In the genomic region with DNA sequence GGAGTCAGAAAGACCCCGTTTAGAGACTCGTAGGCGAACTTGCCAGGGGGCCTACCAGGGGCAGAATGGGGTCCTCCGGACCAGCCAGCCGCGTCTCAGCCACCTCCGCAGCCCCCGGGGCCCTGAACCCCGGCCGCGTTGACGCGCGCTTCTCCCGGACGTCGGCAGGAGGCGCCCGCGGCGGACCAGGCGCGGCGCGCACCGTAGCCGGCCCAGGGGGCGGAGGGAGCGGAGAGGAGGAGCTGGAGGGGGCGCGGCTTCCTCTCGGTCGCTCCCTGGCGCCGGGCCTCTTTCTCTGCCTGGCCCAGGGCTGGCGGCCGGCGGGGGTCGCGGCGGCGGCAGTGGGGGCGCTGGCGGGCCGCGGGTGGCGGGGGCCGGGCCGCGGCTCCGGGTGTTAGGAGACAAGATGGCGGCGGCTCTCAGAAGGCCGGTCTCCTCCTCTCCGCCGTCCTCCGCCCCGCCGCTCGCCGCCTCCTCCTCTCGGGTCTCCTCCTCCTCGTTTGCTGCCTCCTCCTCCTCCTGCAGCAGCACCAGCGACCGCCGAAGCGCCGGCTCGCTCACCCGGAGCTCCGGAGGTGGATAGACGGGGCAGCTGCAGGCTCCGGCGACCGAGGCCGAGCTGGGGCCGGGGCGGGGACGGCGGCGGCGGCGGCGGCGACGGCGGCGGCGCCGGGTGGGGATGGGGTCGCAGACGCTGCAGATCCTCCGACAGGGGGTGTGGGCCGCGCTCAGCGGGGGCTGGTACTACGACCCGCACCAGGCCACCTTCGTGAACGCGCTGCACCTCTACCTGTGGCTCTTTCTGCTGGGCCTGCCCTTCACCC, we compare ENCODE assay signal across 8 cellular contexts. TPM values are rescaled to one million over a fixed set of nuclear protein-coding genes. Genes with fewer than 3 reads are reported as not detected.
DNase-seq lines count a peak whose midpoint lies in the region; ATAC-seq, FAIRE-seq and TF ChIP-seq lines count a peak whose summit lies in the region.

Gene PCNX1 (plus strand): TSS at position 288 of the 824 bp plus-strand sequence. CDS start 392 bp downstream, at position 680.

- H3K27ac ChIP-seq in AG04450 (ENCODE audit: low read depth, low read length), result peak within 1 kb of the TSS; percentile 77
- peak within 1 kb of the TSS; percentile 91 for H3K27ac ChIP-seq in keratinocyte (ENCODE audit: control insufficient read depth, insufficient read depth, low read length)

- peaks cover 24% of the 10 kb centered on the region for H3K4me1 ChIP-seq in keratinocyte (ENCODE audit: control insufficient read depth, extremely low read depth, insufficient read depth, low read length)

- peak; percentile 49 for ATAC-seq in GM18873 (IDR thresholded peaks at IDR 0.05; ENCODE audit: low FRiP score, unreplicated experiment)
- peak; percentile 69 for ATAC-seq in HG03135 (IDR thresholded peaks at IDR 0.05; ENCODE audit: unreplicated experiment)

- H3K27me3 ChIP-seq in AG04450 (ENCODE audit: control insufficient read depth, insufficient read depth, low read length), result no peaks in the 10 kb centered on the region
- H3K27me3 ChIP-seq in keratinocyte (ENCODE audit: control insufficient read depth, extremely low read depth, insufficient read depth, low read length), result no peaks in the 10 kb centered on the region

- peaks cover 5% of the 10 kb centered on the region for H4K20me1 ChIP-seq in keratinocyte (ENCODE audit: control insufficient read depth, extremely low read depth, insufficient read depth, low read length)

- CTCF ChIA-PET in AG04450 (lab: Charles Lee), result interaction anchor here (0.5 to 4.3 kb wide), 42 partner anchors 8 to 1025 kb away, joined by 3 to 66 read pairs (median 5); no protein-coding TSS in a partner anchor

- peak within 1 kb of the TSS; percentile 96 for H3K4me2 ChIP-seq in keratinocyte (ENCODE audit: control insufficient read depth, extremely low read depth, insufficient read depth, low read depth, low read length)

- H3K9me1 ChIP-seq in keratinocyte (ENCODE audit: control insufficient read depth, extremely low read depth, insufficient read depth, low read length), result no peaks in the 10 kb centered on the region

- dilution Hi-C loops in keratinocyte (cut with MboI; ENCODE audit: extremely low pct_ligation_motif_present, low sequenced_read_pairs), result no loop called here

- H3K9ac ChIP-seq in keratinocyte (ENCODE audit: control insufficient read depth, extremely low read depth, insufficient read depth, low read length), result peak within 1 kb of the TSS; percentile 92

- H2AFZ ChIP-seq in keratinocyte (ENCODE audit: control insufficient read depth, low read length), result peak within 1 kb of the TSS; percentile 96

- peaks cover 0 to 2% of the 10 kb centered on the region in 2 experiments for H3K36me3 ChIP-seq in keratinocyte (ENCODE audit: control insufficient read depth in 2 of 2, extremely low read depth in 1 of 2, insufficient read depth in 2 of 2, low read length in 2 of 2)

- peaks cover 46% of the 10 kb centered on the region for H3K79me2 ChIP-seq in keratinocyte (ENCODE audit: control insufficient read depth, insufficient read depth, low read length)

- POLR2A ChIA-PET in AG04450 (lab: Yijun Ruan, JAX), result interaction anchor here (0.6 to 1.3 kb wide), 5 partner anchors 9 to 57 kb away, joined by 3 to 4 read pairs (median 3); no protein-coding TSS in a partner anchor

- FAIRE-seq in keratinocyte (lab: Jason Lieb, UNC), result no peak

- H3K9me3 ChIP-seq in AG04450 (ENCODE audit: control insufficient read depth, insufficient read depth, low read length) (no peaks in the 10 kb centered on the region; the same call in 1 of the 2 replicates), keratinocyte (ENCODE audit: control insufficient read depth, low read depth, low read length) (no peaks in the 10 kb centered on the region)

- DNase-seq in AG04450 (ENCODE audit: low read depth, low spot score) (peak; percentile 44), NCI-H345 (lab: John Stamatoyannopoulos, UW) (peak; percentile 82), keratinocyte (ENCODE audit: low read depth, low spot score) (no peak)
- peak; percentile 71 for DNase-seq in activated CD4-positive, CD25-positive, alpha-beta regulatory T cell treated with anti-CD3 and anti-CD28 coated beads, Interleukin-2, amount 50 U/mL, for 16 hours (ENCODE audit: low read depth, low spot score)
- DNase-seq in central memory CD4-positive, alpha-beta T cell, result peak; percentile 93
- peak; percentile 82 to 87 for DNase-seq in stimulated activated CD4-positive, alpha-beta T cell treated with anti-CD3 and anti-CD28 coated beads, Interleukin-15, amount 100 ng/mL, for 1 hour (ENCODE audit: low read depth in 1 of 2, low spot score in 1 of 2)

- TF ChIP-seq CTCF in AG04450 (IDR thresholded peaks at IDR 0.05; ENCODE audit: low read depth, low read length) (peak; percentile 72), keratinocyte (optimal IDR thresholded peaks at IDR 0.05 in 1 of 3, IDR thresholded peaks at IDR 0.05 in 1 of 3, conservative IDR thresholded peaks at IDR 0.05 in 1 of 3; ENCODE audit: extremely low read depth in 1 of 3, insufficient read depth in 2 of 3, low read length in 3 of 3) (peak; percentile 57 to 82 (median 66))

- H3K4me3 ChIP-seq in AG04450 (ENCODE audit: low read depth, low read length) (peak within 1 kb of the TSS; percentile 89), keratinocyte (ENCODE audit: control insufficient read depth in 2 of 3, extremely low read depth in 1 of 3, insufficient read depth in 2 of 3, low read depth in 1 of 3, low read length in 3 of 3) (peak within 1 kb of the TSS; percentile 81 to 87 (median 86))

RNA-seq across cellular contexts. Expression of gene PCNX1, which starts in this region (rescaled TPM):
- 47.1 and 54.2 TPM in 2 replicates for polyA plus RNA-seq in AG04450 (2011; rRNA removed)
- 144 and 163 TPM in 2 replicates for polyA minus RNA-seq in AG04450 (2011; rRNA and poly(A)+ RNA removed)
- 38.2 to 45.0 TPM (median 39.8 TPM) in 3 replicates for polyA plus RNA-seq in keratinocyte
- polyA plus RNA-seq in keratinocyte (2011; ENCODE audit: low read depth), result 8.3 TPM
- 9.2 and 17.8 TPM in 2 replicates for polyA plus RNA-seq in keratinocyte (2011; cell fraction: cytosol; rRNA removed)
- 90.4 and 96.7 TPM in 2 replicates for polyA plus RNA-seq in keratinocyte (2011; cell fraction: nucleus; rRNA removed)
- 8.8 and 18.3 TPM in 2 replicates for polyA plus RNA-seq in keratinocyte (2012; ENCODE audit: low replicate concordance)
- 97.5 to 158 TPM (median 147 TPM) in 3 replicates for polyA minus RNA-seq in keratinocyte
- 37.6 TPM for polyA minus RNA-seq in keratinocyte (2011; cell fraction: cytosol; rRNA and poly(A)+ RNA removed)
- polyA minus RNA-seq in keratinocyte (2011; cell fraction: nucleus; rRNA and poly(A)+ RNA removed), result 222 and 342 TPM in 2 replicates
